ENCODE assay signal across 16 cellular contexts in genomic region chr18:26745288-26745975, GRCh38.
DNase-seq lines count a peak whose midpoint lies in the region; ATAC-seq and TF ChIP-seq lines count a peak whose summit lies in the region.
"Had no signal": no experiment of that assay in that cellular context is flagged by ENCODE, and none has a peak within 500 bp of the region (broad histone marks: within the 10 kb centered on the region; RNA-seq: fewer than 3 reads in every experiment).

No MANE protein-coding gene starts in this region.

- ATAC-seq in GM23338, result peak; percentile 23; the same call in 1 of the 3 replicates
- ATAC-seq: CD8-positive, alpha-beta T cell had no signal

- peaks cover 11% of the 10 kb centered on the region; the same call in 1 of the 2 replicates for H3K4me1 ChIP-seq in GM23338 (ENCODE audit: insufficient read depth)

- H4K20me1 ChIP-seq in GM23338 (replicated peaks; ENCODE audit: insufficient read depth), result no peaks in the 10 kb centered on the region

- no peak overlapping the region for H3K9ac ChIP-seq in SK-N-MC (ENCODE audit: insufficient read length)

- no peak overlapping the region for H3K4me3 ChIP-seq in GM23338
- H3K4me3 ChIP-seq in SK-N-MC, result peak overlapping the region; percentile 60
- H3K4me3 ChIP-seq: esophagus squamous epithelium had no signal

- H3K79me2 ChIP-seq in GM23338 (replicated peaks; ENCODE audit: insufficient read depth), result no peaks in the 10 kb centered on the region

- H2AFZ ChIP-seq in GM23338, result peak overlapping the region; percentile 15; the same call in 1 of the 2 replicates

- no peak overlapping the region for H3K4me3 Mint-ChIP-seq in GM23338
- no peak overlapping the region for H3K4me3 Mint-ChIP-seq in activated T-cell treated with anti-CD3 and anti-CD28 coated beads, Interleukin-2, amount 50 U/mL, for 24 hours
- H3K4me3 Mint-ChIP-seq: CD8-positive, alpha-beta T cell had no signal

- DNase-seq in GM23338 (ENCODE audit: low spot score) (no peak), SK-N-MC (ENCODE audit: low read depth, low spot score) (no peak), medulla oblongata (ENCODE audit: extremely low spot score) (peak; percentile 6), NK-92 (lab: John Stamatoyannopoulos, UW; ENCODE audit: unreplicated experiment) (no peak), activated T-cell treated with anti-CD3 and anti-CD28 coated beads for 4 hours (no peak)
- DNase-seq in activated T-cell treated with anti-CD3 and anti-CD28 coated beads, Interleukin-2, amount 50 U/mL, for 24 hours, result no peak
- DNase-seq in activated CD4-positive, CD25-positive, alpha-beta regulatory T cell (lab: John Stamatoyannopoulos, UW), result no peak
- DNase-seq: activated CD4-positive, alpha-beta T cell treated with anti-CD3 and anti-CD28 coated beads, Interleukin-2, amount 50 U/mL, for 4 hours; activated T-cell treated with anti-CD3 and anti-CD28 coated beads, Interleukin-2, amount 50 U/mL, for 48 hours; caudate nucleus; CD8-positive, alpha-beta T cell; esophagus squamous epithelium; Karpas-422; NCI-H446; right cardiac atrium had no signal

- H3K4me2 ChIP-seq in GM23338, result no peak overlapping the region

- peaks cover 2% of the 10 kb centered on the region for H3K27me3 Mint-ChIP-seq in GM23338 (ENCODE audit: insufficient read depth, low read depth, poor library complexity)
- H3K27me3 Mint-ChIP-seq in activated T-cell treated with anti-CD3 and anti-CD28 coated beads, Interleukin-2, amount 50 U/mL, for 24 hours, result no peaks in the 10 kb centered on the region

- H3K27me3 ChIP-seq in GM23338 (ENCODE audit: insufficient read depth), result no peaks in the 10 kb centered on the region
- H3K27me3 ChIP-seq: esophagus squamous epithelium had no signal

- H3K9me2 ChIP-seq in GM23338 (ENCODE audit: insufficient read depth), result no peaks in the 10 kb centered on the region; the same call in 1 of the 2 replicates

- H3K9me3 Mint-ChIP-seq in GM23338, result no peaks in the 10 kb centered on the region
- no peaks in the 10 kb centered on the region for H3K9me3 Mint-ChIP-seq in activated T-cell treated with anti-CD3 and anti-CD28 coated beads, Interleukin-2, amount 50 U/mL, for 24 hours
- H3K9me3 Mint-ChIP-seq: CD8-positive, alpha-beta T cell had no signal

- no peaks in the 10 kb centered on the region for H3K9me3 ChIP-seq in SK-N-MC (ENCODE audit: low read depth, low read length)
- H3K9me3 ChIP-seq: esophagus squamous epithelium had no signal

- H3K27ac ChIP-seq in 22Rv1 (peak overlapping the region; percentile 87), GM23338 (ENCODE audit: low read depth) (no peak overlapping the region), SK-N-MC (peak overlapping the region; percentile 83)
- H3K27ac ChIP-seq: esophagus squamous epithelium had no signal

- no peak overlapping the region for H3K27ac Mint-ChIP-seq in GM23338
- no peak overlapping the region for H3K27ac Mint-ChIP-seq in activated T-cell treated with anti-CD3 and anti-CD28 coated beads, Interleukin-2, amount 50 U/mL, for 24 hours
- H3K27ac Mint-ChIP-seq: CD8-positive, alpha-beta T cell had no signal

- no peaks in the 10 kb centered on the region for H3K36me3 Mint-ChIP-seq in GM23338 (ENCODE audit: low read depth)
- no peaks in the 10 kb centered on the region for H3K36me3 Mint-ChIP-seq in activated T-cell treated with anti-CD3 and anti-CD28 coated beads, Interleukin-2, amount 50 U/mL, for 24 hours (ENCODE audit: low read depth)
- H3K36me3 Mint-ChIP-seq: CD8-positive, alpha-beta T cell had no signal

- H3K36me3 ChIP-seq in GM23338 (ENCODE audit: insufficient read depth) (no peaks in the 10 kb centered on the region), SK-N-MC (ENCODE audit: insufficient read depth, low read length) (no peaks in the 10 kb centered on the region)
- H3K36me3 ChIP-seq: esophagus squamous epithelium had no signal

- TF ChIP-seq CTCF in 22Rv1 (IDR thresholded peaks at IDR 0.05) (no peak), GM23338 (conservative IDR thresholded peaks at IDR 0.05; ENCODE audit: low read depth in 2 of 2) (no peak)

- no peaks in the 10 kb centered on the region for H3F3A ChIP-seq in GM23338 (replicated peaks; ENCODE audit: low read depth)

- H3K4me1 Mint-ChIP-seq in GM23338, result peaks cover 14% of the 10 kb centered on the region
- no peaks in the 10 kb centered on the region for H3K4me1 Mint-ChIP-seq in activated T-cell treated with anti-CD3 and anti-CD28 coated beads, Interleukin-2, amount 50 U/mL, for 24 hours (ENCODE audit: low read depth)

TF ChIP-seq in GM23338, 12 proteins besides CTCF, POLR2A, EP300 and RAD21:
- no peak for TF ChIP-seq NANOG (IDR thresholded peaks at IDR 0.05; ENCODE audit: borderline replicate concordance)
